Comparison of ENCODE assay signal across 19 cellular contexts in genomic region chr20:53492212-53492611, GRCh38.
DNase-seq lines count a peak whose midpoint lies in the region; ATAC-seq, FAIRE-seq and TF ChIP-seq lines count a peak whose summit lies in the region.
"Had no signal": no experiment of that assay in that cellular context is flagged by ENCODE, and none has a peak within 500 bp of the region (broad histone marks: within the 10 kb centered on the region; RNA-seq: fewer than 3 reads in every experiment).

No MANE protein-coding gene starts in this region.

- H3K4me1 Mint-ChIP-seq in chondrocyte (ENCODE audit: low read depth), result peaks cover 4% of the 10 kb centered on the region
- H3K4me1 Mint-ChIP-seq: CD4-positive, alpha-beta memory T cell had no signal

- no peak for TF ChIP-seq EP300 in A549 (IDR thresholded peaks at IDR 0.05)

- TF ChIP-seq RAD21 in A549 (conservative IDR thresholded peaks at IDR 0.05 in 1 of 2, IDR thresholded peaks at IDR 0.05 in 1 of 2), result no peak

- no peaks in the 10 kb centered on the region for H3K9me3 ChIP-seq in A549
- H3K9me3 ChIP-seq: HAP-1, Peyer's patch, SK-N-SH had no signal

- no peaks in the 10 kb centered on the region for H3K36me3 Mint-ChIP-seq in chondrocyte (ENCODE audit: low read depth)
- H3K36me3 Mint-ChIP-seq: CD4-positive, alpha-beta memory T cell had no signal

- no peaks in the 10 kb centered on the region for H3K36me3 ChIP-seq in H7 (replicated peaks; ENCODE audit: control insufficient read depth, insufficient read depth, low read length)
- H3K36me3 ChIP-seq: HAP-1, Peyer's patch had no signal

- no peaks in the 10 kb centered on the region for H3K4me1 ChIP-seq in A549
- H3K4me1 ChIP-seq: Peyer's patch had no signal

- TF ChIP-seq CTCF in A549 (IDR thresholded peaks at IDR 0.05) (no peak), AG10803 (conservative IDR thresholded peaks at IDR 0.05; ENCODE audit: low read length) (no peak), chondrocyte (IDR thresholded peaks at IDR 0.05) (no peak)

- CTCF ChIA-PET in A549 (lab: Yijun Ruan, JAX), result no interaction called here

- WGBS in A549 (ENCODE audit: missing lambda C conversion rate), result 62% methylated on average over 3 of the region's 3 CpGs

- H3K27ac ChIP-seq in A549, result no peak overlapping the region
- H3K27ac ChIP-seq: Peyer's patch had no signal

- no peak overlapping the region for H3K4me3 Mint-ChIP-seq in chondrocyte (ENCODE audit: unreplicated experiment)
- H3K4me3 Mint-ChIP-seq: CD4-positive, alpha-beta memory T cell had no signal

- H3K27me3 ChIP-seq in H7 (ENCODE audit: control insufficient read depth, insufficient read depth, low read length), result no peaks in the 10 kb centered on the region
- H3K27me3 ChIP-seq: Peyer's patch had no signal

- DNase-seq in A549 (ENCODE audit: low read depth in 1 of 2, low spot score in 1 of 2), result no peak
- DNase-seq in AG10803 (ENCODE audit: low read depth), result peak; percentile 20
- peak; percentile 4 for DNase-seq in amniotic epithelial cell (ENCODE audit: low read depth)
- peak; percentile 8 for DNase-seq in iris pigment epithelial cell (ENCODE audit: low read depth)
- no peak for DNase-seq in H7
- DNase-seq in chondrocyte (ENCODE audit: low spot score), result no peak
- DNase-seq: Calu3; CD4-positive, alpha-beta memory T cell; DMS53; KG1; NCI-H1048; NCI-H1436 treated with DMSO at 0.1 percent for 48 hours; NCI-H2029 treated with DMSO at 0.1 percent for 48 hours; NCI-H524 treated with DMSO at 0.1 percent for 48 hours; Peyer's patch; Right ventricle myocardium superior; SK-N-SH had no signal

- ATAC-seq in A549, result no peak
- ATAC-seq in GM18519 (IDR thresholded peaks at IDR 0.05; ENCODE audit: low FRiP score, unreplicated experiment), result no peak

- H3K27me3 Mint-ChIP-seq in chondrocyte (ENCODE audit: low read depth), result no peaks in the 10 kb centered on the region

- POLR2A ChIA-PET in A549 (lab: Yijun Ruan, JAX), result no interaction called here

- TF ChIP-seq POLR2A in A549 (IDR thresholded peaks at IDR 0.05; ENCODE audit: low read length), result no peak

- no peak overlapping the region for H3K4me3 ChIP-seq in A549
- no peak overlapping the region for H3K4me3 ChIP-seq in AG10803 (ENCODE audit: low read length)
- H3K4me3 ChIP-seq in H7 (ENCODE audit: insufficient read depth, low read depth, low read length), result no peak overlapping the region
- H3K4me3 ChIP-seq: HAP-1, Peyer's patch had no signal

- peaks cover 3% of the 10 kb centered on the region for H3K9me3 Mint-ChIP-seq in chondrocyte (ENCODE audit: low read depth)

- no peak for FAIRE-seq in A549 (lab: Jason Lieb, UNC)

- no peak overlapping the region for H3K4me2 ChIP-seq in A549
- H3K4me2 ChIP-seq: SK-N-SH had no signal

- H3K27ac Mint-ChIP-seq in chondrocyte (ENCODE audit: unreplicated experiment), result no peak overlapping the region
- H3K27ac Mint-ChIP-seq: CD4-positive, alpha-beta memory T cell had no signal

TF ChIP-seq in A549, 52 proteins besides CTCF, POLR2A, EP300 and RAD21:
- TF ChIP-seq HOXA7 (CRISPR knock-in tag; IDR thresholded peaks at IDR 0.05), result no peak
- peak; percentile 26 to 42; a peak in 2 of 4 replicates for TF ChIP-seq CEBPB (IDR thresholded peaks at IDR 0.05)

Comparison
In these comparisons a context has a peak if more than half of its experiments do, and no peak if none do; other contexts are left out.
1. DNase-seq: peak in AG10803 (single experiment), amniotic epithelial cell (single experiment) and iris pigment epithelial cell (single experiment); none in A549 (0 of 2), H7 (single experiment) and chondrocyte (single experiment).